Comparison of ENCODE assay signal across 2 cellular contexts in genomic region chr2:38554973-38555595, GRCh38.
A peak's percentile ranks its signal among the peaks of the same experiment; 100 is the strongest.
TF ChIP-seq lines count a peak whose summit lies in the region.

No MANE protein-coding gene starts in this region.

TF ChIP-seq in HCT116, 20 proteins besides CTCF, POLR2A, EP300 and RAD21:
- TF ChIP-seq YY1 (IDR thresholded peaks at IDR 0.05; ENCODE audit: extremely low read depth, insufficient replicate concordance, low read depth, low read length): no peak
- TF ChIP-seq EZH2 (IDR thresholded peaks at IDR 0.05): no peak
- no peak for TF ChIP-seq EZH2phosphoT487 (IDR thresholded peaks at IDR 0.05; ENCODE audit: borderline replicate concordance)
- no peak for TF ChIP-seq CBX3 (IDR thresholded peaks at IDR 0.05; ENCODE audit: low read depth)
- TF ChIP-seq ZFX (IDR thresholded peaks at IDR 0.05): no peak
- no peak for TF ChIP-seq SP1 (IDR thresholded peaks at IDR 0.05; ENCODE audit: low read depth)
- no peak for TF ChIP-seq CEBPB (IDR thresholded peaks at IDR 0.05; ENCODE audit: low read depth)
- TF ChIP-seq ZNF274 (IDR thresholded peaks at IDR 0.05; ENCODE audit: low read depth, low read length): no peak
- TF ChIP-seq ELF1 (IDR thresholded peaks at IDR 0.05; ENCODE audit: borderline replicate concordance, low read depth): no peak
- no peak for TF ChIP-seq POLR2AphosphoS5 (IDR thresholded peaks at IDR 0.05; ENCODE audit: low read depth, low read length)
- TF ChIP-seq SRF (IDR thresholded peaks at IDR 0.05; ENCODE audit: low read depth): no peak
- no peak for TF ChIP-seq JUND (IDR thresholded peaks at IDR 0.05)
- TF ChIP-seq FOSL1 (IDR thresholded peaks at IDR 0.05; ENCODE audit: low read depth): no peak
- TF ChIP-seq ZBTB33 (IDR thresholded peaks at IDR 0.05; ENCODE audit: extremely low read depth, insufficient replicate concordance, low read length): no peak
- TF ChIP-seq SIN3A (IDR thresholded peaks at IDR 0.05; ENCODE audit: low read depth): no peak
- TF ChIP-seq MAX (IDR thresholded peaks at IDR 0.05): no peak
- no peak for TF ChIP-seq EGR1 (IDR thresholded peaks at IDR 0.05; ENCODE audit: low read depth)
- no peak for TF ChIP-seq REST (IDR thresholded peaks at IDR 0.05; ENCODE audit: low read depth)

TF ChIP-seq in HepG2, 621 proteins besides CTCF, POLR2A, EP300 and RAD21:
- TF ChIP-seq ZNF691 (CRISPR knock-in tag; IDR thresholded peaks at IDR 0.05; ENCODE audit: borderline replicate concordance, low read depth) (0 out of 2 replicates have a peak, but pooled peaks have one; percentile 44), TARDBP (CRISPR knock-in tag; IDR thresholded peaks at IDR 0.05) (peak; percentile 48; the same call in 1 of the 2 replicates), WIZ (CRISPR knock-in tag; IDR thresholded peaks at IDR 0.05) (no peak), NR2F2 (IDR thresholded peaks at IDR 0.05; ENCODE audit: borderline replicate concordance, low read depth) (no peak), HMG20A (CRISPR knock-in tag; IDR thresholded peaks at IDR 0.05; ENCODE audit: borderline replicate concordance) (no peak), SP140L (CRISPR knock-in tag; IDR thresholded peaks at IDR 0.05; ENCODE audit: borderline replicate concordance) (no peak), RELA (CRISPR knock-in tag; IDR thresholded peaks at IDR 0.05) (no peak), ZNF251 (CRISPR knock-in tag; IDR thresholded peaks at IDR 0.05) (0 out of 2 replicates have a peak, but pooled peaks have one; percentile 32), POLR2G (IDR thresholded peaks at IDR 0.05; ENCODE audit: low read depth, low read length) (peak; percentile 32; the same call in 1 of the 2 replicates), STAG1 (CRISPR knock-in tag; IDR thresholded peaks at IDR 0.05) (peak; percentile 59), GFI1 (CRISPR knock-in tag; IDR thresholded peaks at IDR 0.05; ENCODE audit: borderline replicate concordance) (0 out of 2 replicates have a peak, but pooled peaks have one; percentile 41), FOXC1 (CRISPR knock-in tag; IDR thresholded peaks at IDR 0.05; ENCODE audit: borderline replicate concordance) (no peak), ZNF362 (CRISPR knock-in tag; IDR thresholded peaks at IDR 0.05; ENCODE audit: borderline replicate concordance) (0 out of 2 replicates have a peak, but pooled peaks have one; percentile 29), ZNF615 (CRISPR knock-in tag; IDR thresholded peaks at IDR 0.05; ENCODE audit: borderline replicate concordance) (peak; percentile 55; the same call in 1 of the 2 replicates), ZNF644 (CRISPR knock-in tag; IDR thresholded peaks at IDR 0.05; ENCODE audit: low read depth) (0 out of 2 replicates have a peak, but pooled peaks have one; percentile 5), GATA4 (IDR thresholded peaks at IDR 0.05; ENCODE audit: borderline replicate concordance, low read depth) (no peak), PBX3 (CRISPR knock-in tag; IDR thresholded peaks at IDR 0.05; ENCODE audit: borderline replicate concordance) (no peak), UBTF (CRISPR knock-in tag; IDR thresholded peaks at IDR 0.05) (no peak), ZBTB34 (CRISPR knock-in tag; IDR thresholded peaks at IDR 0.05) (0 out of 2 replicates have a peak, but pooled peaks have one; percentile 22), CBFB (CRISPR knock-in tag; IDR thresholded peaks at IDR 0.05) (0 out of 2 replicates have a peak, but pooled peaks have one; percentile 14), NRL (CRISPR knock-in tag; IDR thresholded peaks at IDR 0.05; ENCODE audit: borderline replicate concordance) (no peak), HOMEZ (CRISPR knock-in tag; IDR thresholded peaks at IDR 0.05; ENCODE audit: low read depth) (no peak), ZNF740 (CRISPR knock-in tag; IDR thresholded peaks at IDR 0.05) (no peak), TOPORS (CRISPR knock-in tag; IDR thresholded peaks at IDR 0.05) (0 out of 2 replicates have a peak, but pooled peaks have one; percentile 36), ZNF121 (CRISPR knock-in tag; IDR thresholded peaks at IDR 0.05) (peak; percentile 86), JUN (CRISPR knock-in tag; IDR thresholded peaks at IDR 0.05) (0 out of 2 replicates have a peak, but pooled peaks have one; percentile 39), DR1 (CRISPR knock-in tag; IDR thresholded peaks at IDR 0.05) (no peak), NCOA2 (CRISPR knock-in tag; IDR thresholded peaks at IDR 0.05) (no peak), HBP1 (CRISPR knock-in tag; IDR thresholded peaks at IDR 0.05; ENCODE audit: low read depth) (no peak), CSRNP1 (CRISPR knock-in tag; IDR thresholded peaks at IDR 0.05) (peak; percentile 38; the same call in 1 of the 2 replicates)
